In the genomic region with DNA sequence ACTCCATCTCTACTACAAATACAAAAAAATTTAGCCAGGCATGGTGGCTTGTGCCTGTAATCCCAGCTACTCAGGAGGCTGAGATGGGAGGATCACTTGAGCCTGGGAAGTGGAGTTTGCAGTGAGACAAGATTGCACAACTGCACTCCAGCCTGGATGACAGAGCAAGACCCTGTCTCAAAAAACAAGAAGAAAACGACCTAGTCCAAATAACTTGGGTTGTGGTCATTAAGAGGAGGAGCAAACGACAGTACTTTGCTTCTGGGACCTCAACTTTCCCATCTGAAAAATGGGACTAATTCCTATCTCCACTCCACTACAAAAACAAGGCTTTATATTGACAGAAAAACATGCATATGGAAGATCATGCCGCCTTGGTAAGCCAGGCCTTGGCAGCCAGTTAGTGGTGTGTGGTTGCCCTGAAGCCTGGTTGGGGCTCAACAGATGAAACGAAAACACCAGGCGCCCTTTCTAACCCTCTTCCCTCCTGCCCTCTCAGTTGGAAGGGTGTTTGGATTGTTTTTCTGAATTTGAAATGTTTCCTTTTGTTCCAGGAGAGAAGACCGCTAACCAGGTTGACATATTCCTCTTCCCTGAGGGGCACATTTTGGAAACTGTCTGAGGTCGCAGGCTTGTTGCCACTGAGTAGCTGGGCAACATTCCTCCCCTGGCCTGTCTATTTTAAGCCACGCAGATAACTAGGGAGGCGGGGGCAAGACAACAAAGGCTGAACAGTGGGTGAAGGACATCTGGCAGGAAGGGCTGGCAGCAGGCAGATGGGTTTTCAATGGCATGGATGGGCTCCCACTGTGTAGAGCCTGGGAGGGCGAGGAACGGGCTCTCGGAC, we compare ENCODE assay signal across 1 cellular context.
TF ChIP-seq lines count a peak whose summit lies in the region.

No MANE protein-coding gene starts in this region.

TF ChIP-seq in H1, 55 proteins besides CTCF, POLR2A, EP300 and RAD21:
- TF ChIP-seq KDM1A (IDR thresholded peaks at IDR 0.05; ENCODE audit: borderline replicate concordance, low read length) (0 out of 2 replicates have a peak, but pooled peaks have one; percentile 48), GABPA (IDR thresholded peaks at IDR 0.05; ENCODE audit: borderline replicate concordance, insufficient read depth, low read length) (no peak), EGR1 (IDR thresholded peaks at IDR 0.05; ENCODE audit: borderline replicate concordance, low read depth, low read length) (no peak), FOSL1 (IDR thresholded peaks at IDR 0.05; ENCODE audit: insufficient read depth, low read depth, low read length) (no peak), KDM5A (IDR thresholded peaks at IDR 0.05; ENCODE audit: low read length) (no peak), YY1 (IDR thresholded peaks at IDR 0.05; ENCODE audit: low read depth, low read length) (0 out of 2 replicates have a peak, but pooled peaks have one; percentile 17), HDAC6 (IDR thresholded peaks at IDR 0.05; ENCODE audit: low read depth, low read length) (no peak), TBP (IDR thresholded peaks at IDR 0.05; ENCODE audit: low read depth, low read length) (no peak), CHD2 (IDR thresholded peaks at IDR 0.05; ENCODE audit: low read length) (no peak), SP1 (IDR thresholded peaks at IDR 0.05; ENCODE audit: low read depth, low read length) (0 out of 2 replicates have a peak, but pooled peaks have one; percentile 18), PHF8 (conservative IDR thresholded peaks at IDR 0.05; ENCODE audit: low read depth, low read length) (no peak), JUN (IDR thresholded peaks at IDR 0.05; ENCODE audit: low read depth, low read length) (no peak), POU5F1 (IDR thresholded peaks at IDR 0.05; ENCODE audit: low read depth, low read length) (no peak), RNF2 (IDR thresholded peaks at IDR 0.05; ENCODE audit: borderline replicate concordance, low read depth, low read length, missing control alignments, poor library complexity, severe bottlenecking) (no peak), ASH2L (IDR thresholded peaks at IDR 0.05; ENCODE audit: low read length) (peak; percentile 50), CBX5 (IDR thresholded peaks at IDR 0.05; ENCODE audit: low read depth, low read length) (no peak), NANOG (IDR thresholded peaks at IDR 0.05; ENCODE audit: insufficient read depth, low read depth, low read length, poor library complexity, severe bottlenecking) (peak; percentile 60), TCF12 (IDR thresholded peaks at IDR 0.05; ENCODE audit: low read depth, low read length) (peak; percentile 92), JUND (IDR thresholded peaks at IDR 0.05; ENCODE audit: low read length) (no peak), CHD1 (IDR thresholded peaks at IDR 0.05; ENCODE audit: low read depth, low read length) (no peak), POLR2AphosphoS5 (IDR thresholded peaks at IDR 0.05; ENCODE audit: low read depth, low read length) (no peak), BACH1 (IDR thresholded peaks at IDR 0.05; ENCODE audit: low read length) (no peak), EZH2 (IDR thresholded peaks at IDR 0.05; ENCODE audit: low read depth, low read length, severe bottlenecking) (no peak), SP4 (IDR thresholded peaks at IDR 0.05; ENCODE audit: low read length) (no peak), TEAD4 (IDR thresholded peaks at IDR 0.05; ENCODE audit: low read depth, low read length) (0 out of 2 replicates have a peak, but pooled peaks have one; percentile 27), SIRT6 (IDR thresholded peaks at IDR 0.05; ENCODE audit: low read length) (no peak), CTBP2 (IDR thresholded peaks at IDR 0.05; ENCODE audit: borderline replicate concordance, insufficient read depth, insufficient read length, low read length) (peak; percentile 93), ZNF274 (IDR thresholded peaks at IDR 0.05; ENCODE audit: borderline replicate concordance, extremely low read depth, low read length) (no peak), SP2 (IDR thresholded peaks at IDR 0.05; ENCODE audit: low read length) (no peak), NRF1 (IDR thresholded peaks at IDR 0.05; ENCODE audit: low read depth, low read length) (no peak)
